Comparison of ENCODE assay signal across 21 cellular contexts in the genomic region with DNA sequence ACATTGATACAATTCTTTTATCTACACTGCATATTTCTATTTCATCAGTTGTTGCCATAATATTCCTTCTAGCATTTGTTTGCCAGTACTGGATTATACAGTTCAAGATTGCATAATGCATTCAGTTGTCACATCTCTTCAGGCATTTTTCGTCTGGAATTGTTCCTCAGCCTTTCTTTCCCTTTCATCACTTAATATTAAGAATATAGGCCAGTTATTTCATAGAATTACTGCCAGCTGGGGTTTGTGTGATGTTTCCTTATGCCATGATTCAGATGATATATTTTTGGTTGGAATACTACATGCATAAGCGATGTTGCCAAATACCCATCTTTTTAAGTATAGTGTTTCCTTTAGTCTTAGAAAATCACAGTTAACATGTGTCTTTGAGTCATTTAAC. TPM values are rescaled to one million over a fixed set of nuclear protein-coding genes. Genes with fewer than 3 reads are reported as not detected.
DNase-seq lines count a peak whose midpoint lies in the region; ATAC-seq, FAIRE-seq and TF ChIP-seq lines count a peak whose summit lies in the region.
"Had no signal": no experiment of that assay in that cellular context is flagged by ENCODE, and none has a peak within 500 bp of the region (broad histone marks: within the 10 kb centered on the region; RNA-seq: fewer than 3 reads in every experiment).

No MANE protein-coding gene starts in this region.

- H3K9ac ChIP-seq in kidney (ENCODE audit: low read length in 2 of 2), result no peak overlapping the region

- H3K27ac ChIP-seq in gastroesophageal sphincter (no peak overlapping the region), kidney (ENCODE audit: low read depth in 2 of 2, low read length in 2 of 2) (no peak overlapping the region)
- H3K27ac ChIP-seq: 22Rv1 had no signal

- no peak for DNase-seq in H54 (ENCODE audit: insufficient read length, low spot score)
- peak; percentile 58 for DNase-seq in dedifferentiated amniotic fluid mesenchymal stem cell (ENCODE audit: extremely low spot score)
- no peak for DNase-seq in NCI-H146 treated with DMSO at 0.1 percent for 48 hours (lab: John Stamatoyannopoulos, UW; ENCODE audit: unreplicated experiment)
- DNase-seq in activated CD4-positive, alpha-beta T cell treated with anti-CD3 and anti-CD28 coated beads, Interleukin-2, amount 50 U/mL, for 48 hours, result no peak
- no peak for DNase-seq in activated T-cell treated with anti-CD3 and anti-CD28 coated beads, Interleukin-2, amount 50 U/mL, for 72 hours
- DNase-seq in kidney, result no peak
- DNase-seq: CD4-positive, alpha-beta T cell; DMS79 treated with DMSO at 0.1 percent for 48 hours; GDM1; GOT3; MM.1S; NCI-H1105; NCI-H187 treated with DMSO at 0.1 percent for 48 hours; NCI-H2171; NCI-H510A; SHP77 treated with DMSO at 0.1 percent for 48 hours had no signal

- H3K4me3 ChIP-seq in gastroesophageal sphincter, result no peak overlapping the region
- no peak overlapping the region for H3K4me3 ChIP-seq in kidney (ENCODE audit: low read length in 2 of 2)

- H3K9me3 ChIP-seq in gastroesophageal sphincter (no peaks in the 10 kb centered on the region), kidney (ENCODE audit: control insufficient read depth in 1 of 2, low read length in 2 of 2) (no peaks in the 10 kb centered on the region)

- H3K4me1 ChIP-seq in gastroesophageal sphincter (peaks cover 0 to 10% (median 0%) of the 10 kb centered on the region in 3 donors), kidney (ENCODE audit: control insufficient read depth in 1 of 2, insufficient read depth in 1 of 2, low read depth in 1 of 2, low read length in 2 of 2) (no peaks in the 10 kb centered on the region)

- intact Hi-C loops in kidney (cut with DNase I), result loop anchor here (10.0 kb wide), 1 partner anchor 85 kb away; no protein-coding TSS in a partner anchor

- H3K36me3 Mint-ChIP-seq in activated T-cell treated with anti-CD3 and anti-CD28 coated beads, Interleukin-2, amount 50 U/mL, for 72 hours (ENCODE audit: insufficient read depth in 2 of 2), result peaks cover 6 to 12% of the 10 kb centered on the region in 2 donors

- TF ChIP-seq POLR2A in H54 (IDR thresholded peaks at IDR 0.05; ENCODE audit: low read depth, low read length) (no peak), gastroesophageal sphincter (IDR thresholded peaks at IDR 0.05) (no peak)

- TF ChIP-seq EP300 in gastroesophageal sphincter (IDR thresholded peaks at IDR 0.05), result no peak

- ATAC-seq in gastroesophageal sphincter, result peak; percentile 68
- no peak for ATAC-seq in activated T-cell treated with anti-CD3 and anti-CD28 coated beads, Interleukin-2, amount 50 U/mL, for 72 hours (replicated peaks in 1 of 2)

- WGBS in gastroesophageal sphincter (ENCODE audit: low coverage in 1 of 2), 2 donors, result 60 to 69% methylated on average over 2 of the region's 2 CpGs

- H3K4me1 Mint-ChIP-seq in activated T-cell treated with anti-CD3 and anti-CD28 coated beads, Interleukin-2, amount 50 U/mL, for 72 hours (ENCODE audit: low read depth), result peaks cover 25% of the 10 kb centered on the region
- H3K4me1 Mint-ChIP-seq: B cell had no signal

- peaks cover 0 to 3% of the 10 kb centered on the region in 2 donors for H3K9me3 Mint-ChIP-seq in activated T-cell treated with anti-CD3 and anti-CD28 coated beads, Interleukin-2, amount 50 U/mL, for 72 hours
- H3K9me3 Mint-ChIP-seq: CD4-positive, alpha-beta T cell had no signal

- H3K36me3 ChIP-seq in gastroesophageal sphincter (peaks cover 2 to 81% of the 10 kb centered on the region in 2 donors), kidney (ENCODE audit: control insufficient read depth in 1 of 2, insufficient read depth in 2 of 2, low read length in 2 of 2) (peaks cover 10 to 12% of the 10 kb centered on the region in 2 donors)

- H3K4me3 Mint-ChIP-seq in activated T-cell treated with anti-CD3 and anti-CD28 coated beads, Interleukin-2, amount 50 U/mL, for 72 hours, result no peak overlapping the region
- H3K4me3 Mint-ChIP-seq: B cell; CD4-positive, alpha-beta T cell had no signal

- TF ChIP-seq CTCF in gastroesophageal sphincter (IDR thresholded peaks at IDR 0.05), result no peak
- TF ChIP-seq CTCF in kidney (IDR thresholded peaks at IDR 0.05; ENCODE audit: borderline replicate concordance, extremely low read depth, insufficient read depth), result no peak

- H3K27me3 ChIP-seq in gastroesophageal sphincter, result no peaks in the 10 kb centered on the region

- H3K27me3 Mint-ChIP-seq in activated T-cell treated with anti-CD3 and anti-CD28 coated beads, Interleukin-2, amount 50 U/mL, for 72 hours (ENCODE audit: low read depth), result no peaks in the 10 kb centered on the region
- H3K27me3 Mint-ChIP-seq: B cell; CD4-positive, alpha-beta T cell had no signal

- H3K27ac Mint-ChIP-seq in activated T-cell treated with anti-CD3 and anti-CD28 coated beads, Interleukin-2, amount 50 U/mL, for 72 hours, result no peak overlapping the region
- H3K27ac Mint-ChIP-seq: B cell; CD4-positive, alpha-beta T cell had no signal

- FAIRE-seq in A204.1 (lab: Jason Lieb, UNC), result peak; percentile 11
- FAIRE-seq in H54 (lab: Jason Lieb, UNC), result peak; percentile 83
- no peak for FAIRE-seq in kidney (lab: Jason Lieb, UNC)
- FAIRE-seq: D721Med had no signal

RNA-seq across cellular contexts. Expression of a gene that starts 20.8 kb away (rescaled TPM):
- total RNA-seq in gastroesophageal sphincter, result 10 to 100 TPM; 33.7 to 65.4 (median 48.8) TPM
- 10 to 100 TPM; 16.3 to 17.5 TPM for total RNA-seq in activated T-cell treated with anti-CD3 and anti-CD28 coated beads, Interleukin-2, amount 50 U/mL, for 72 hours
- total RNA-seq in kidney, result 26.7 TPM
- 25.6 TPM for polyA plus RNA-seq in kidney (ENCODE audit: insufficient read depth, low read depth, low replicate concordance)

RNA-seq across cellular contexts. Expression of a gene that starts 53.4 kb away (rescaled TPM):
- total RNA-seq in gastroesophageal sphincter (10 to 100 TPM; 28.1 to 78.6 (median 34.9) TPM), kidney (49.4 TPM)
- 100 to 1,000 TPM; 138 to 148 TPM for total RNA-seq in activated T-cell treated with anti-CD3 and anti-CD28 coated beads, Interleukin-2, amount 50 U/mL, for 72 hours
- 8.9 TPM for polyA plus RNA-seq in kidney (ENCODE audit: insufficient read depth, low read depth, low replicate concordance)
